6 cellular contexts compared by ENCODE assay signal in genomic region chr2:139686205-139686604, GRCh38.
"Had no signal": no experiment of that assay in that cellular context is flagged by ENCODE, and none has a peak within 500 bp of the region (broad histone marks: within the 10 kb centered on the region; RNA-seq: fewer than 3 reads in every experiment).

No MANE protein-coding gene starts in this region.

- H3K9ac ChIP-seq: KMS-11 had no signal

- DNase-seq: HCEC 1CT, KBM-7 had no signal

- ATAC-seq: HepG2 had no signal

- H3K4me3 ChIP-seq: GM23338 had no signal

- H3K27ac ChIP-seq: HL-60, KMS-11 had no signal

- H3K4me2 ChIP-seq: KMS-11 had no signal
